In genomic region chr11:69923641-69924307, GRCh38 we compare ENCODE assay signal across 15 cellular contexts.
"Had no signal": no experiment of that assay in that cellular context is flagged by ENCODE, and none has a peak within 500 bp of the region (broad histone marks: within the 10 kb centered on the region; RNA-seq: fewer than 3 reads in every experiment).

No MANE protein-coding gene starts in this region.

- ATAC-seq: activated CD8-positive, alpha-beta T cell treated with anti-CD3 and anti-CD28 coated beads for 36 hours; esophagus mucosa; left ventricle myocardium superior; natural killer cell treated with Interleukin-12 subunit alpha and Interleukin-12 subunit beta and Interleukin-15 and Interleukin-18, amount 100 ng/mL, for 72 hours; stimulated activated naive B cell treated with anti-CD40 and anti-IgM and Interleukin-4, amounts not matched to agents 10 μg/mL and 1 μg/mL and 100 μg/mL, for 72 hours had no signal

- DNase-seq: activated B cell treated with CpG ODN at 0.5 μM for 24 hours; activated CD4-positive, alpha-beta T cell treated with anti-CD3 and anti-CD28 coated beads for 48 hours; activated CD8-positive, alpha-beta T cell treated with anti-CD3 and anti-CD28 coated beads for 36 hours; activated T-cell treated with anti-CD3 and anti-CD28 coated beads, Interleukin-2, amount 50 U/mL, for 48 hours; hippocampal formation; left ventricle myocardium superior; mesendoderm; stimulated activated CD4-positive, alpha-beta T cell treated with anti-CD3 and anti-CD28 coated beads, Interleukin-2, amount 100 ng/mL, for 48 hours; stimulated activated naive B cell treated with anti-CD40 and anti-IgM and Interleukin-4, amounts not matched to agents 10 μg/mL and 1 μg/mL and 100 μg/mL, for 72 hours; SW 1271; thyroid gland had no signal

- H3K9me3 ChIP-seq: adrenal gland, thyroid gland had no signal

- H3K27ac Mint-ChIP-seq: activated B cell treated with CpG ODN at 0.5 μM for 24 hours; activated CD8-positive, alpha-beta T cell treated with anti-CD3 and anti-CD28 coated beads for 36 hours; natural killer cell treated with Interleukin-12 subunit alpha and Interleukin-12 subunit beta and Interleukin-15 and Interleukin-18, amount 100 ng/mL, for 72 hours; stimulated activated naive B cell treated with anti-CD40 and anti-IgM and Interleukin-4, amounts not matched to agents 10 μg/mL and 1 μg/mL and 100 μg/mL, for 72 hours had no signal

- H3K4me3 ChIP-seq: adrenal gland, cardiac muscle cell, thyroid gland had no signal

- H3K36me3 Mint-ChIP-seq: natural killer cell treated with Interleukin-12 subunit alpha and Interleukin-12 subunit beta and Interleukin-15 and Interleukin-18, amount 100 ng/mL, for 72 hours; stimulated activated naive B cell treated with anti-CD40 and anti-IgM and Interleukin-4, amounts not matched to agents 10 μg/mL and 1 μg/mL and 100 μg/mL, for 72 hours had no signal

- H3K27ac ChIP-seq: adrenal gland, cardiac muscle cell, thyroid gland had no signal

- H3K27me3 ChIP-seq: adrenal gland, cardiac muscle cell, thyroid gland had no signal

- H3K4me3 Mint-ChIP-seq: activated B cell treated with CpG ODN at 0.5 μM for 24 hours; activated CD8-positive, alpha-beta T cell treated with anti-CD3 and anti-CD28 coated beads for 36 hours; natural killer cell treated with Interleukin-12 subunit alpha and Interleukin-12 subunit beta and Interleukin-15 and Interleukin-18, amount 100 ng/mL, for 72 hours; stimulated activated naive B cell treated with anti-CD40 and anti-IgM and Interleukin-4, amounts not matched to agents 10 μg/mL and 1 μg/mL and 100 μg/mL, for 72 hours had no signal

- H3K36me3 ChIP-seq: adrenal gland, cardiac muscle cell, thyroid gland had no signal

- H3K9me3 Mint-ChIP-seq: activated B cell treated with CpG ODN at 0.5 μM for 24 hours; activated CD8-positive, alpha-beta T cell treated with anti-CD3 and anti-CD28 coated beads for 36 hours; natural killer cell treated with Interleukin-12 subunit alpha and Interleukin-12 subunit beta and Interleukin-15 and Interleukin-18, amount 100 ng/mL, for 72 hours; stimulated activated naive B cell treated with anti-CD40 and anti-IgM and Interleukin-4, amounts not matched to agents 10 μg/mL and 1 μg/mL and 100 μg/mL, for 72 hours had no signal
